ENCODE assay signal across 10 cellular contexts in genomic region chr6:26502169-26502568, GRCh38. TPM values are rescaled to one million over a fixed set of nuclear protein-coding genes. Genes with fewer than 3 reads are reported as not detected.
DNase-seq lines count a peak whose midpoint lies in the region; ATAC-seq and TF ChIP-seq lines count a peak whose summit lies in the region.
"Had no signal": no experiment of that assay in that cellular context is flagged by ENCODE, and none has a peak within 500 bp of the region (broad histone marks: within the 10 kb centered on the region; RNA-seq: fewer than 3 reads in every experiment).

No MANE protein-coding gene starts in this region.

- CTCF ChIA-PET in activated naive CD4-positive, alpha-beta T cell treated with anti-CD3 and anti-CD28 coated beads for 36 hours (lab: Charles Lee): interaction anchor here (0.8 to 2.1 kb wide), 3 partner anchors 12 to 161 kb away, joined by 3 to 6 read pairs (median 4); no protein-coding TSS in a partner anchor

- no peak for ATAC-seq in stimulated activated naive CD8-positive, alpha-beta T cell treated with anti-CD3 and anti-CD28 coated beads, Interleukin-15, amount 100 ng/mL, for 72 hours
- ATAC-seq in left cardiac atrium: no peak

- TF ChIP-seq CTCF in dorsolateral prefrontal cortex (IDR thresholded peaks at IDR 0.05 in 54 of 56, conservative IDR thresholded peaks at IDR 0.05 in 2 of 56; ENCODE audit: low read depth in 1 of 56, partially characterized antibody in 56 of 56) (no peak), GM20000 (IDR thresholded peaks at IDR 0.05; ENCODE audit: extremely low read depth, missing control alignments) (no peak), progenitor cell of endocrine pancreas (IDR thresholded peaks at IDR 0.05; ENCODE audit: unreplicated experiment) (no peak)

- no peaks in the 10 kb centered on the region for H3K36me3 Mint-ChIP-seq in activated naive CD4-positive, alpha-beta T cell treated with anti-CD3 and anti-CD28 coated beads for 36 hours (ENCODE audit: low read depth)
- H3K36me3 Mint-ChIP-seq in IgD-negative memory B cell: peaks cover 6% of the 10 kb centered on the region
- peaks cover 1% of the 10 kb centered on the region for H3K36me3 Mint-ChIP-seq in progenitor cell of endocrine pancreas (ENCODE audit: insufficient read depth)

- H3K9me3 Mint-ChIP-seq in activated naive CD4-positive, alpha-beta T cell treated with anti-CD3 and anti-CD28 coated beads for 36 hours: no peaks in the 10 kb centered on the region
- H3K9me3 Mint-ChIP-seq in IgD-negative memory B cell (peaks cover 0 to 1% (median 0%) of the 10 kb centered on the region in 3 donors), progenitor cell of endocrine pancreas (ENCODE audit: low read depth) (no peaks in the 10 kb centered on the region)
- no peaks in the 10 kb centered on the region for H3K9me3 Mint-ChIP-seq in stimulated activated naive CD8-positive, alpha-beta T cell treated with anti-CD3 and anti-CD28 coated beads, Interleukin-15, amount 100 ng/mL, for 72 hours

- DNase-seq in activated naive CD4-positive, alpha-beta T cell treated with anti-CD3 and anti-CD28 coated beads for 36 hours: no peak
- DNase-seq in activated naive CD4-positive, alpha-beta T cell treated with anti-CD3 and anti-CD28 coated beads, Interleukin-2, amount 50 U/mL, for 16 hours: no peak
- DNase-seq in dorsolateral prefrontal cortex: no peak
- DNase-seq in stimulated activated naive CD8-positive, alpha-beta T cell treated with anti-CD3 and anti-CD28 coated beads, Interleukin-15, amount 100 ng/mL, for 72 hours: no peak
- no peak for DNase-seq in GM20000 (ENCODE audit: low spot score)
- no peak for DNase-seq in progenitor cell of endocrine pancreas (ENCODE audit: low spot score, unreplicated experiment)
- DNase-seq in left cardiac atrium: no peak
- DNase-seq: NCI-H2081 had no signal

- H3K27ac ChIP-seq in dorsolateral prefrontal cortex: no peak overlapping the region
- H3K27ac ChIP-seq: transverse colon had no signal

- peak overlapping the region; percentile 73 for H3K4me3 Mint-ChIP-seq in activated naive CD4-positive, alpha-beta T cell treated with anti-CD3 and anti-CD28 coated beads for 36 hours
- H3K4me3 Mint-ChIP-seq in IgD-negative memory B cell (peak overlapping the region; percentile 79 to 91 (median 87)), progenitor cell of endocrine pancreas (ENCODE audit: low read depth) (no peak overlapping the region)
- H3K4me3 Mint-ChIP-seq in stimulated activated naive CD8-positive, alpha-beta T cell treated with anti-CD3 and anti-CD28 coated beads, Interleukin-15, amount 100 ng/mL, for 72 hours: peak overlapping the region; percentile 83 to 85

- peaks cover 0 to 33% (median 17%) of the 10 kb centered on the region in 45 donors for H3K27me3 ChIP-seq in dorsolateral prefrontal cortex

- H3K27ac Mint-ChIP-seq in activated naive CD4-positive, alpha-beta T cell treated with anti-CD3 and anti-CD28 coated beads for 36 hours: no peak overlapping the region
- H3K27ac Mint-ChIP-seq in IgD-negative memory B cell (peak overlapping the region in 1 of 3 donors; percentile 39), progenitor cell of endocrine pancreas (no peak overlapping the region)
- peak overlapping the region in 1 of 2 donors; percentile 57 for H3K27ac Mint-ChIP-seq in stimulated activated naive CD8-positive, alpha-beta T cell treated with anti-CD3 and anti-CD28 coated beads, Interleukin-15, amount 100 ng/mL, for 72 hours

- peaks cover 17% of the 10 kb centered on the region for H3K4me1 Mint-ChIP-seq in activated naive CD4-positive, alpha-beta T cell treated with anti-CD3 and anti-CD28 coated beads for 36 hours (ENCODE audit: low read depth)
- peaks cover 14 to 21% (median 21%) of the 10 kb centered on the region in 3 donors for H3K4me1 Mint-ChIP-seq in IgD-negative memory B cell
- H3K4me1 Mint-ChIP-seq in stimulated activated naive CD8-positive, alpha-beta T cell treated with anti-CD3 and anti-CD28 coated beads, Interleukin-15, amount 100 ng/mL, for 72 hours: peaks cover 12% of the 10 kb centered on the region
- H3K4me1 Mint-ChIP-seq in progenitor cell of endocrine pancreas (ENCODE audit: low read depth): peaks cover 9% of the 10 kb centered on the region

- intact Hi-C loops in activated naive CD4-positive, alpha-beta T cell treated with anti-CD3 and anti-CD28 coated beads for 36 hours (cut with micrococcal nuclease): no loop called here
- intact Hi-C loops in dorsolateral prefrontal cortex (cut with DNase I): no loop called here
- intact Hi-C loops in left cardiac atrium (cut with DNase I): no loop called here

- peaks cover 32% of the 10 kb centered on the region for H3K27me3 Mint-ChIP-seq in activated naive CD4-positive, alpha-beta T cell treated with anti-CD3 and anti-CD28 coated beads for 36 hours (ENCODE audit: low read depth)
- H3K27me3 Mint-ChIP-seq in IgD-negative memory B cell (peaks cover 3% of the 10 kb centered on the region), progenitor cell of endocrine pancreas (peaks cover 48% of the 10 kb centered on the region)
- H3K27me3 Mint-ChIP-seq in stimulated activated naive CD8-positive, alpha-beta T cell treated with anti-CD3 and anti-CD28 coated beads, Interleukin-15, amount 100 ng/mL, for 72 hours: peaks cover 46% of the 10 kb centered on the region

- H3K4me3 ChIP-seq in dorsolateral prefrontal cortex: peak overlapping the region in 37 of 59 donors; percentile 26 to 72 (median 53)

RNA-seq across cellular contexts. Expression of gene BTN1A1, which starts 2.1 kb away (rescaled TPM):
- under 1 TPM; 0.07 to 0.10 TPM for total RNA-seq in activated naive CD4-positive, alpha-beta T cell treated with anti-CD3 and anti-CD28 coated beads for 36 hours
- polyA plus RNA-seq in IgD-negative memory B cell: 3.7 TPM
- total RNA-seq in dorsolateral prefrontal cortex (under 1 TPM in 5 of 120 experiments, not detected in 115; 0.17 to 0.28 (median 0.19) TPM), progenitor cell of endocrine pancreas (1.5 and 1.6 TPM in 2 replicates), left cardiac atrium (not detected)

RNA-seq across cellular contexts. Expression of gene HMGN4, which starts 36.0 kb away (rescaled TPM):
- 10 to 100 TPM; 70.4 to 73.2 TPM for total RNA-seq in activated naive CD4-positive, alpha-beta T cell treated with anti-CD3 and anti-CD28 coated beads for 36 hours
- 120 TPM for polyA plus RNA-seq in IgD-negative memory B cell
- total RNA-seq in dorsolateral prefrontal cortex (10 to 100 TPM; 16.9 to 48.3 (median 28.5) TPM), progenitor cell of endocrine pancreas (39.7 and 42.5 TPM in 2 replicates), left cardiac atrium (10 to 100 TPM; 29.4 to 38.6 TPM)

RNA-seq across cellular contexts. Expression of gene BTN2A1, which starts 44.4 kb away (rescaled TPM):
- total RNA-seq in activated naive CD4-positive, alpha-beta T cell treated with anti-CD3 and anti-CD28 coated beads for 36 hours: 10 to 100 TPM; 16.0 TPM
- polyA plus RNA-seq in IgD-negative memory B cell: 16.9 TPM
- total RNA-seq in dorsolateral prefrontal cortex (10 to 100 TPM; 16.0 to 33.4 (median 24.3) TPM), progenitor cell of endocrine pancreas (24.7 and 26.4 TPM in 2 replicates), left cardiac atrium (10 to 100 TPM; 16.1 to 19.1 TPM)
